ENCODE assay signal across 13 cellular contexts in the genomic region with DNA sequence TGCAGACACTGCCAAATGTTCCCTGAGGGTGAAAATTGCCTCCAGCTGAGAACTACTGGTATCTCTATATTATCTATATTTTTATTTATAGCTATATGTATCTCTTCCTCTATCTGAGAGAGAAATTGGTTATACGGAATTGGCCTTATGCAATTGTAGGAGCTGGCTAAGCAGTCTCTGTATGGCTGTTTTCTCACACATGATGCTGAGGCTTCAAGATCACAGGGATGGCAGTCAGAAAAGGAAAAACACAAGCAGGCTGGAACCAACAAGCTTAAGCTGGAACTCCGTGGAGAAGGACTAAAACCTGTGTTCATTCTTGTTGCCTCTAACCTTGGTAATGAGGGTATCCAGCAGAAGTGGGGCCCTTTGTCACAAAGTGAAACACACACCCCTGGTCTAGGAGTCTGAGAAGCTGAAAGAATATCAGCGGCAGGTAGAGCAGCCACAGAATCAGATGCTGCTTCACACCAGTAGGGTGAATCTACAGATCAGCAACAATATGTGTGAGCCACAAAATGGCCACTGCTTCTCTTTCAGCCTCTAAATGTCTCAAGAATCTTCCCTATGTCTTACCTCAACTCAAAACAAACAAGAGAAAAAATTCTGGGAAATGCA.
DNase-seq lines count a peak whose midpoint lies in the region; ATAC-seq and TF ChIP-seq lines count a peak whose summit lies in the region.
"Had no signal": no experiment of that assay in that cellular context is flagged by ENCODE, and none has a peak within 500 bp of the region (broad histone marks: within the 10 kb centered on the region; RNA-seq: fewer than 3 reads in every experiment).

No MANE protein-coding gene starts in this region.

- H3K27me3 Mint-ChIP-seq in activated CD4-positive, alpha-beta memory T cell treated with anti-CD3 and anti-CD28 coated beads for 36 hours: no peaks in the 10 kb centered on the region

- H3K4me1 ChIP-seq in neutrophil (ENCODE audit: control insufficient read depth in 1 of 2, insufficient read depth in 1 of 2, low read depth in 1 of 2, low read length in 1 of 2): peaks cover 23 to 28% of the 10 kb centered on the region in 2 experiments
- no peaks in the 10 kb centered on the region for H3K4me1 ChIP-seq in gastrocnemius medialis
- H3K4me1 ChIP-seq: foreskin keratinocyte had no signal

- no peak for TF ChIP-seq POLR2A in gastrocnemius medialis (IDR thresholded peaks at IDR 0.05)

- intact Hi-C loops in activated CD4-positive, alpha-beta memory T cell treated with anti-CD3 and anti-CD28 coated beads for 36 hours (cut with micrococcal nuclease): no loop called here
- intact Hi-C loops in gastrocnemius medialis (cut with DNase I; ENCODE audit: low total_unique reads): no loop called here

- POLR2A ChIA-PET in activated CD4-positive, alpha-beta memory T cell treated with anti-CD3 and anti-CD28 coated beads for 36 hours (lab: Charles Lee): no interaction called here

- in situ Hi-C loops in gastrocnemius medialis (cut with MboI; ENCODE audit: low sequenced_read_pairs in 4 of 4) (no loop called here), GM13977 (cut with MboI; ENCODE audit: low pct_unique_long_range_greater_than_20kb, low sequenced_read_pairs, unreplicated experiment) (loop anchor here (10.0 kb wide), 1 partner anchor 60 kb away; no protein-coding TSS in a partner anchor)

- peak; percentile 44 for DNase-seq in activated CD4-positive, CD25-positive, alpha-beta regulatory T cell treated with anti-CD3 and anti-CD28 coated beads, Interleukin-2, amount 50 U/mL, for 72 hours
- DNase-seq in activated CD4-positive, alpha-beta memory T cell treated with anti-CD3 and anti-CD28 coated beads for 36 hours: peak; percentile 20
- no peak for DNase-seq in gastrocnemius medialis
- no peak for DNase-seq in GM13977 (ENCODE audit: low spot score)
- no peak for DNase-seq in EL
- DNase-seq: DMS 273 treated with DMSO at 0.1 percent for 48 hours, dorsolateral prefrontal cortex, IMR-90 had no signal

- H3K4me1 Mint-ChIP-seq in activated CD4-positive, alpha-beta memory T cell treated with anti-CD3 and anti-CD28 coated beads for 36 hours (ENCODE audit: low read depth): peaks cover 81% of the 10 kb centered on the region

- H3K27me3 ChIP-seq in neutrophil: no peaks in the 10 kb centered on the region
- no peaks in the 10 kb centered on the region for H3K27me3 ChIP-seq in gastrocnemius medialis
- H3K27me3 ChIP-seq: foreskin keratinocyte had no signal

- CTCF ChIA-PET in activated CD4-positive, alpha-beta memory T cell treated with anti-CD3 and anti-CD28 coated beads for 36 hours (lab: Charles Lee): no interaction called here

- H3K9me3 Mint-ChIP-seq in activated CD4-positive, alpha-beta memory T cell treated with anti-CD3 and anti-CD28 coated beads for 36 hours: no peaks in the 10 kb centered on the region

- H3K27ac ChIP-seq in neutrophil (peak overlapping the region; percentile 66), gastrocnemius medialis (no peak overlapping the region)
- H3K27ac ChIP-seq: dorsolateral prefrontal cortex, foreskin keratinocyte, RWPE1 had no signal

- TF ChIP-seq CTCF in neutrophil (IDR thresholded peaks at IDR 0.05) (no peak), gastrocnemius medialis (IDR thresholded peaks at IDR 0.05 in 4 of 5, conservative IDR thresholded peaks at IDR 0.05 in 1 of 5) (no peak), GM13977 (IDR thresholded peaks at IDR 0.05; ENCODE audit: extremely low read depth, insufficient read depth, missing control alignments) (no peak)

- H3K9me3 ChIP-seq in neutrophil (no peaks in the 10 kb centered on the region), gastrocnemius medialis (no peaks in the 10 kb centered on the region)

- H3K36me3 Mint-ChIP-seq in activated CD4-positive, alpha-beta memory T cell treated with anti-CD3 and anti-CD28 coated beads for 36 hours: no peaks in the 10 kb centered on the region

- peak overlapping the region; percentile 20 for H3K4me3 Mint-ChIP-seq in activated CD4-positive, alpha-beta memory T cell treated with anti-CD3 and anti-CD28 coated beads for 36 hours

- H3K36me3 ChIP-seq in neutrophil (no peaks in the 10 kb centered on the region), gastrocnemius medialis (no peaks in the 10 kb centered on the region)

- no peak for ATAC-seq in activated CD4-positive, CD25-positive, alpha-beta regulatory T cell treated with anti-CD3 and anti-CD28 coated beads, Interleukin-2, amount 50 U/mL, for 24 hours
- ATAC-seq in HG03196 (IDR thresholded peaks at IDR 0.05; ENCODE audit: unreplicated experiment) (peak; percentile 39), gastrocnemius medialis (no peak)
- ATAC-seq: foreskin keratinocyte had no signal

- H3K4me3 ChIP-seq in neutrophil (ENCODE audit: low read depth in 1 of 2, low read length in 1 of 2) (no peak overlapping the region), gastrocnemius medialis (no peak overlapping the region)
- H3K4me3 ChIP-seq: dorsolateral prefrontal cortex had no signal

- H3K27ac Mint-ChIP-seq in activated CD4-positive, alpha-beta memory T cell treated with anti-CD3 and anti-CD28 coated beads for 36 hours: peak overlapping the region; percentile 95

Comparison
In these comparisons a context has a peak if more than half of its experiments do, and no peak if none do; other contexts are left out.
1. DNase-seq: peak in activated CD4-positive, CD25-positive, alpha-beta regulatory T cell treated with anti-CD3 and anti-CD28 coated beads, Interleukin-2, amount 50 U/mL, for 72 hours (single experiment) and activated CD4-positive, alpha-beta memory T cell treated with anti-CD3 and anti-CD28 coated beads for 36 hours (single experiment); none in gastrocnemius medialis (0 of 2), GM13977 (single experiment) and EL (single experiment).